In genomic region chr10:71344916-71345557, GRCh38 we compare ENCODE assay signal across 18 cellular contexts. TPM values are rescaled to one million over a fixed set of nuclear protein-coding genes. Genes with fewer than 3 reads are reported as not detected.
A peak's percentile ranks its signal among the peaks of the same experiment; 100 is the strongest.
DNase-seq lines count a peak whose midpoint lies in the region; ATAC-seq, FAIRE-seq and TF ChIP-seq lines count a peak whose summit lies in the region.
"Had no signal": no experiment of that assay in that cellular context is flagged by ENCODE, and none has a peak within 500 bp of the region (broad histone marks: within the 10 kb centered on the region; RNA-seq: fewer than 3 reads in every experiment).

No MANE protein-coding gene starts in this region.

- peak overlapping the region; percentile 89 for H3K27ac Mint-ChIP-seq in WTC11
- H3K27ac Mint-ChIP-seq: T-helper 1 cell treated with Interleukin-12 subunit alpha and Interleukin-12 subunit beta and Interleukin-4 antibody, amounts not matched to agents 30 μg/mL and 1 μg/mL, for 36 hours had no signal

- TF ChIP-seq RAD21 in A549 (conservative IDR thresholded peaks at IDR 0.05 in 1 of 2, IDR thresholded peaks at IDR 0.05 in 1 of 2): no peak

- no peaks in the 10 kb centered on the region; the same call in 1 of the 2 replicates for H3K27me3 Mint-ChIP-seq in WTC11 (ENCODE audit: low read depth)
- H3K27me3 Mint-ChIP-seq: CD4-positive, alpha-beta memory T cell had no signal

- no peaks in the 10 kb centered on the region; the same call in 1 of the 2 replicates for H3K36me3 Mint-ChIP-seq in WTC11

- TF ChIP-seq CTCF in A549 (IDR thresholded peaks at IDR 0.05) (no peak), WTC11 (IDR thresholded peaks at IDR 0.05) (no peak)

- FAIRE-seq in A549 (lab: Jason Lieb, UNC): no peak

- 83% methylated on average over 5 of the region's 5 CpGs for WGBS in A549 (ENCODE audit: missing lambda C conversion rate)
- WGBS in HUES64: 48% methylated on average over 5 of the region's 5 CpGs

- no peaks in the 10 kb centered on the region for H3K9me3 Mint-ChIP-seq in WTC11
- H3K9me3 Mint-ChIP-seq: CD4-positive, alpha-beta memory T cell; T-helper 1 cell treated with Interleukin-12 subunit alpha and Interleukin-12 subunit beta and Interleukin-4 antibody, amounts not matched to agents 30 μg/mL and 1 μg/mL, for 36 hours had no signal

- H3K4me3 ChIP-seq in A549 (no peak overlapping the region), HUES64 (ENCODE audit: low read length) (no peak overlapping the region; the same call in 1 of the 2 replicates)
- no peak overlapping the region for H3K4me3 ChIP-seq in effector memory CD4-positive, alpha-beta T cell (ENCODE audit: insufficient read depth, low read depth, low read length, poor library complexity, severe bottlenecking)
- H3K4me3 ChIP-seq: cardiac muscle cell, dorsolateral prefrontal cortex had no signal

- POLR2A ChIA-PET in A549 (lab: Yijun Ruan, JAX): no interaction called here
- POLR2A ChIA-PET in WTC11 (lab: Charles Lee): interaction anchor here (1.6 kb wide), 1 partner anchor 10 kb away, joined by 7 read pairs; no protein-coding TSS in a partner anchor

- peak overlapping the region; percentile 38 for H3K4me3 Mint-ChIP-seq in WTC11
- H3K4me3 Mint-ChIP-seq: CD4-positive, alpha-beta memory T cell; T-helper 1 cell treated with Interleukin-12 subunit alpha and Interleukin-12 subunit beta and Interleukin-4 antibody, amounts not matched to agents 30 μg/mL and 1 μg/mL, for 36 hours had no signal

- H3K9me3 ChIP-seq in A549: no peaks in the 10 kb centered on the region
- H3K9me3 ChIP-seq in HUES64 (ENCODE audit: insufficient read depth, low read depth, low read length): no peaks in the 10 kb centered on the region
- no peaks in the 10 kb centered on the region for H3K9me3 ChIP-seq in effector memory CD4-positive, alpha-beta T cell (ENCODE audit: control insufficient read depth, low read length)

- H3K27ac ChIP-seq in A549 (peak overlapping the region; percentile 20 to 92; a peak in 3 of 6 replicates), HUES64 (ENCODE audit: low read depth, low read length) (peak overlapping the region; percentile 91)
- no peak overlapping the region for H3K27ac ChIP-seq in effector memory CD4-positive, alpha-beta T cell (ENCODE audit: insufficient read depth, low read length, poor library complexity, severe bottlenecking)
- H3K27ac ChIP-seq: cardiac muscle cell, dorsolateral prefrontal cortex, parathyroid adenoma had no signal

- no peaks in the 10 kb centered on the region for H3K27me3 ChIP-seq in HUES64 (ENCODE audit: insufficient read depth, low read length)
- no peaks in the 10 kb centered on the region for H3K27me3 ChIP-seq in effector memory CD4-positive, alpha-beta T cell (replicated peaks; ENCODE audit: control insufficient read depth, insufficient read depth, low read length, poor library complexity, severe bottlenecking)
- H3K27me3 ChIP-seq: cardiac muscle cell, dorsolateral prefrontal cortex had no signal

- peak overlapping the region; percentile 23; the same call in 1 of the 2 replicates for H3K9ac ChIP-seq in HUES64 (ENCODE audit: low read depth, low read length)
- H3K9ac ChIP-seq: parathyroid adenoma had no signal

- H3K36me3 ChIP-seq in HUES64 (ENCODE audit: insufficient read depth, low read length): no peaks in the 10 kb centered on the region
- H3K36me3 ChIP-seq in effector memory CD4-positive, alpha-beta T cell (ENCODE audit: control insufficient read depth, insufficient read depth, low read length): no peaks in the 10 kb centered on the region
- H3K36me3 ChIP-seq: cardiac muscle cell had no signal

- no peak for TF ChIP-seq EP300 in A549 (IDR thresholded peaks at IDR 0.05)

- DNase-seq in A549 (ENCODE audit: low read depth in 1 of 2, low spot score in 1 of 2): no peak
- DNase-seq in WTC11 (ENCODE audit: low spot score): no peak
- DNase-seq in left lobe of liver (ENCODE audit: low spot score): no peak
- DNase-seq in effector memory CD4-positive, alpha-beta T cell: no peak
- no peak for DNase-seq in stimulated activated naive CD4-positive, alpha-beta T cell treated with Interleukin-2 at 50 U/mL for 16 hours (lab: John Stamatoyannopoulos, UW)
- DNase-seq: CD4-positive, alpha-beta memory T cell; dorsolateral prefrontal cortex; KG1; NCI-H1092; NCI-H226; Right ventricle myocardium superior; stimulated activated CD4-positive, alpha-beta T cell treated with anti-CD3 and anti-CD28 coated beads, Interleukin-2, amount 100 ng/mL, for 48 hours had no signal

- CTCF ChIA-PET in A549 (lab: Yijun Ruan, JAX): interaction anchor here (1.1 to 3.9 kb wide), 8 partner anchors 10 to 264 kb away, joined by 3 to 26 read pairs (median 4); partner anchors contain the start of gene SLC29A3
- CTCF ChIA-PET in WTC11 (lab: Charles Lee): interaction anchor here (0.8 to 7.8 kb wide), 17 partner anchors 10 to 551 kb away, joined by 3 to 54 read pairs (median 6); partner anchors contain the start of genes CDH23 and SLC29A3

- no peak overlapping the region for H3K4me2 ChIP-seq in A549

- no peak for ATAC-seq in A549
- peak; percentile 8; the same call in 1 of the 2 replicates for ATAC-seq in WTC11
- peak; percentile 18 for ATAC-seq in left lobe of liver
- no peak for ATAC-seq in HG03460 (IDR thresholded peaks at IDR 0.05; ENCODE audit: unreplicated experiment)
- ATAC-seq in GM18868 (IDR thresholded peaks at IDR 0.05; ENCODE audit: unreplicated experiment): no peak

- no peak for TF ChIP-seq POLR2A in A549 (IDR thresholded peaks at IDR 0.05; ENCODE audit: low read length)

- H3K4me1 ChIP-seq in A549 (peaks cover 79% of the 10 kb centered on the region), HUES64 (ENCODE audit: insufficient read depth, low read length) (peaks cover 23% of the 10 kb centered on the region)
- H3K4me1 ChIP-seq in effector memory CD4-positive, alpha-beta T cell (ENCODE audit: control insufficient read depth, insufficient read depth, low read length, poor library complexity, severe bottlenecking): no peaks in the 10 kb centered on the region
- H3K4me1 ChIP-seq: parathyroid adenoma had no signal

- peaks cover 73% of the 10 kb centered on the region for H3K4me1 Mint-ChIP-seq in WTC11
- H3K4me1 Mint-ChIP-seq: CD4-positive, alpha-beta memory T cell had no signal

TF ChIP-seq in A549, 52 proteins besides CTCF, POLR2A, EP300 and RAD21 (continues in another document):
- TF ChIP-seq EHMT2 (IDR thresholded peaks at IDR 0.05; ENCODE audit: low read depth): no peak
- no peak for TF ChIP-seq RARB (CRISPR knock-in tag; IDR thresholded peaks at IDR 0.05)
- no peak for TF ChIP-seq HOXA7 (CRISPR knock-in tag; IDR thresholded peaks at IDR 0.05)
- no peak for TF ChIP-seq HOXB13 (CRISPR knock-in tag; IDR thresholded peaks at IDR 0.05; ENCODE audit: low read depth)
- TF ChIP-seq ATOH8 (CRISPR knock-in tag; IDR thresholded peaks at IDR 0.05; ENCODE audit: low read depth): no peak

TF ChIP-seq in WTC11, 78 proteins besides CTCF, POLR2A, EP300 and RAD21:
- no peak for TF ChIP-seq GRHL2 (CRISPR knock-in tag; IDR thresholded peaks at IDR 0.05; ENCODE audit: insufficient replicate concordance, severe bottlenecking)
- peak; percentile 39; the same call in 1 of the 2 replicates for TF ChIP-seq MAX (CRISPR knock-in tag; IDR thresholded peaks at IDR 0.05)
- TF ChIP-seq CREB1 (CRISPR knock-in tag; IDR thresholded peaks at IDR 0.05): no peak
- peak; percentile 5; the same call in 1 of the 2 replicates for TF ChIP-seq ETV6 (CRISPR knock-in tag; IDR thresholded peaks at IDR 0.05)

RNA-seq across cellular contexts. Expression of gene SLC29A3, which starts 26.0 kb away (rescaled TPM):
- polyA plus RNA-seq in A549 (2011; rRNA removed) (7.2 and 12.6 TPM in 2 replicates), A549 (2017; fragmentation: RNase III; extraction: RNeasy Plus Mini Kit Qiagen cat#74134 plus additional on column Dnase treatment) (9.9 to 11.4 TPM (median 10.2 TPM) in 3 replicates)
- 9.7 and 14.7 TPM in 2 replicates for polyA plus RNA-seq in A549 (2012; cell fraction: cytosol; rRNA removed)
- polyA plus RNA-seq in A549 (2012; cell fraction: nucleus; rRNA removed): 14.0 and 15.5 TPM in 2 replicates
- polyA minus RNA-seq in A549 (2011; rRNA and poly(A)+ RNA removed): 16.2 and 18.7 TPM in 2 replicates
- 10.5 TPM for polyA plus RNA-seq in HUES64 (2013, experiment 1 of 2)
- 10.5 TPM for polyA plus RNA-seq in HUES64 (2013, experiment 2 of 2)
- total RNA-seq in WTC11 (2021) (9.2 to 11.1 TPM (median 11.0 TPM) in 3 replicates), left lobe of liver (6.4 TPM)

RNA-seq across cellular contexts. Expression of gene CDH23, which starts 51.7 kb away (rescaled TPM):
- polyA plus RNA-seq in A549 (2011; rRNA removed) (1.0 and 1.1 TPM in 2 replicates), A549 (2017; fragmentation: RNase III; extraction: RNeasy Plus Mini Kit Qiagen cat#74134 plus additional on column Dnase treatment) (2.1 to 2.3 TPM (median 2.1 TPM) in 3 replicates)
- polyA plus RNA-seq in A549 (2012; cell fraction: cytosol; rRNA removed): 2.6 and 3.2 TPM in 2 replicates
- 2.8 and 3.7 TPM in 2 replicates for polyA plus RNA-seq in A549 (2012; cell fraction: nucleus; rRNA removed)
- polyA minus RNA-seq in A549 (2011; rRNA and poly(A)+ RNA removed): 3.4 TPM in 2 replicates
- 4.0 TPM for polyA plus RNA-seq in HUES64 (2013, experiment 1 of 2)
- polyA plus RNA-seq in HUES64 (2013, experiment 2 of 2): 5.1 TPM
- total RNA-seq in WTC11 (2021) (2.1 to 3.1 TPM (median 2.9 TPM) in 3 replicates), left lobe of liver (20.9 TPM)

Comparison
In these comparisons a context has a peak if more than half of its experiments do, and no peak if none do; other contexts are left out.
1. ATAC-seq: peak in WTC11 (single experiment) and left lobe of liver (single experiment); none in A549 (0 of 2), HG03460 (single experiment) and GM18868 (single experiment).
2. Of the 8 proteins assayed by ChIP-seq in both WTC11 and A549: peak only in WTC11: MAX; only in A549: none; in both: none; in neither: 7.